In genomic region chr11:9462806-9463537, GRCh38 we compare ENCODE assay signal across 11 cellular contexts. TPM values are rescaled to one million over a fixed set of nuclear protein-coding genes. Genes with fewer than 3 reads are reported as not detected.
A peak's percentile ranks its signal among the peaks of the same experiment; 100 is the strongest.
DNase-seq lines count a peak whose midpoint lies in the region; ATAC-seq, FAIRE-seq and TF ChIP-seq lines count a peak whose summit lies in the region.
"Had no signal": no experiment of that assay in that cellular context is flagged by ENCODE, and none has a peak within 500 bp of the region (broad histone marks: within the 10 kb centered on the region; RNA-seq: fewer than 3 reads in every experiment).

No MANE protein-coding gene starts in this region.

- H3K27me3 Mint-ChIP-seq in stimulated activated naive CD8-positive, alpha-beta T cell treated with anti-CD3 and anti-CD28 coated beads, Interleukin-15, Interleukin-2, amounts not matched to agents 100 ng/mL and 50 ng/mL, for 24 hours = no peaks in the 10 kb centered on the region
- H3K27me3 Mint-ChIP-seq in activated CD8-positive, alpha-beta T cell treated with anti-CD3 and anti-CD28 coated beads, Interleukin-2, amount 10 ng/mL, durations not matched to agents 7 days and 5 days (ENCODE audit: low read depth) = no peaks in the 10 kb centered on the region

- no peak overlapping the region for H3K9ac ChIP-seq in keratinocyte (ENCODE audit: control insufficient read depth, extremely low read depth, insufficient read depth, low read length)

- no peaks in the 10 kb centered on the region for H4K20me1 ChIP-seq in keratinocyte (ENCODE audit: control insufficient read depth, extremely low read depth, insufficient read depth, low read length)

- H3K9me3 Mint-ChIP-seq in stimulated activated naive CD8-positive, alpha-beta T cell treated with anti-CD3 and anti-CD28 coated beads, Interleukin-15, Interleukin-2, amounts not matched to agents 100 ng/mL and 50 ng/mL, for 24 hours = no peaks in the 10 kb centered on the region
- H3K9me3 Mint-ChIP-seq in activated CD8-positive, alpha-beta T cell treated with anti-CD3 and anti-CD28 coated beads, Interleukin-2, amount 10 ng/mL, durations not matched to agents 7 days and 5 days (ENCODE audit: insufficient read depth) = no peaks in the 10 kb centered on the region

- H3K9me3 ChIP-seq in keratinocyte (ENCODE audit: control insufficient read depth, low read depth, low read length) = no peaks in the 10 kb centered on the region
- H3K9me3 ChIP-seq: SK-N-SH had no signal

- H3K4me1 Mint-ChIP-seq in stimulated activated naive CD8-positive, alpha-beta T cell treated with anti-CD3 and anti-CD28 coated beads, Interleukin-15, Interleukin-2, amounts not matched to agents 100 ng/mL and 50 ng/mL, for 24 hours (ENCODE audit: low read depth) = peaks cover 40% of the 10 kb centered on the region
- peaks cover 23% of the 10 kb centered on the region for H3K4me1 Mint-ChIP-seq in activated CD8-positive, alpha-beta T cell treated with anti-CD3 and anti-CD28 coated beads, Interleukin-2, amount 10 ng/mL, durations not matched to agents 7 days and 5 days (ENCODE audit: low read depth)

- peak overlapping the region; percentile 88 for H3K27ac Mint-ChIP-seq in stimulated activated naive CD8-positive, alpha-beta T cell treated with anti-CD3 and anti-CD28 coated beads, Interleukin-15, Interleukin-2, amounts not matched to agents 100 ng/mL and 50 ng/mL, for 24 hours
- peak overlapping the region; percentile 76 for H3K27ac Mint-ChIP-seq in activated CD8-positive, alpha-beta T cell treated with anti-CD3 and anti-CD28 coated beads, Interleukin-2, amount 10 ng/mL, durations not matched to agents 7 days and 5 days

- dilution Hi-C loops in keratinocyte (cut with MboI; ENCODE audit: extremely low pct_ligation_motif_present, low sequenced_read_pairs) = no loop called here

- peaks cover 56% of the 10 kb centered on the region for H3K79me2 ChIP-seq in keratinocyte (ENCODE audit: control insufficient read depth, insufficient read depth, low read length)

- POLR2A ChIA-PET in activated CD8-positive, alpha-beta T cell treated with anti-CD3 and anti-CD28 coated beads, Interleukin-2, amount 10 ng/mL, durations not matched to agents 7 days and 5 days (lab: Charles Lee) = no interaction called here

- H3K36me3 Mint-ChIP-seq in stimulated activated naive CD8-positive, alpha-beta T cell treated with anti-CD3 and anti-CD28 coated beads, Interleukin-15, Interleukin-2, amounts not matched to agents 100 ng/mL and 50 ng/mL, for 24 hours (ENCODE audit: low read depth) = peaks cover 18% of the 10 kb centered on the region
- peaks cover 22% of the 10 kb centered on the region for H3K36me3 Mint-ChIP-seq in activated CD8-positive, alpha-beta T cell treated with anti-CD3 and anti-CD28 coated beads, Interleukin-2, amount 10 ng/mL, durations not matched to agents 7 days and 5 days (ENCODE audit: low read depth)

- H3K4me1 ChIP-seq in keratinocyte (ENCODE audit: control insufficient read depth, extremely low read depth, insufficient read depth, low read length) = peaks cover 18% of the 10 kb centered on the region

- H3K27me3 ChIP-seq in keratinocyte (ENCODE audit: control insufficient read depth, extremely low read depth, insufficient read depth, low read length) = no peaks in the 10 kb centered on the region

- DNase-seq in stimulated activated naive CD8-positive, alpha-beta T cell treated with anti-CD3 and anti-CD28 coated beads, Interleukin-15, Interleukin-2, amounts not matched to agents 100 U/mL and 50 U/mL, for 24 hours = no peak
- no peak for DNase-seq in activated CD8-positive, alpha-beta T cell treated with anti-CD3 and anti-CD28 coated beads, Interleukin-2, amount 10 ng/mL, durations not matched to agents 7 days and 5 days
- no peak for DNase-seq in keratinocyte (ENCODE audit: low read depth, low spot score)
- no peak for DNase-seq in AML-193 (lab: John Stamatoyannopoulos, UW)
- DNase-seq in hypothalamus (lab: John Stamatoyannopoulos, UW) = no peak
- no peak for DNase-seq in frontal cortex (ENCODE audit: low spot score in 2 of 2)
- no peak for DNase-seq in activated CD8-positive, alpha-beta memory T cell treated with anti-CD3 and anti-CD28 coated beads for 24 hours
- DNase-seq: aorta, DMS 273 treated with DMSO at 0.1 percent for 48 hours, SK-N-SH had no signal

- peak overlapping the region; percentile 98 for H3K4me3 Mint-ChIP-seq in stimulated activated naive CD8-positive, alpha-beta T cell treated with anti-CD3 and anti-CD28 coated beads, Interleukin-15, Interleukin-2, amounts not matched to agents 100 ng/mL and 50 ng/mL, for 24 hours
- peak overlapping the region; percentile 92 for H3K4me3 Mint-ChIP-seq in activated CD8-positive, alpha-beta T cell treated with anti-CD3 and anti-CD28 coated beads, Interleukin-2, amount 10 ng/mL, durations not matched to agents 7 days and 5 days

- peaks cover 0 to 5% of the 10 kb centered on the region in 2 experiments for H3K36me3 ChIP-seq in keratinocyte (ENCODE audit: control insufficient read depth in 2 of 2, extremely low read depth in 1 of 2, insufficient read depth in 2 of 2, low read length in 2 of 2)

- FAIRE-seq in keratinocyte (lab: Jason Lieb, UNC) = no peak
- FAIRE-seq in frontal cortex (lab: Jason Lieb, UNC) = no peak

- ATAC-seq in stimulated activated naive CD8-positive, alpha-beta T cell treated with anti-CD3 and anti-CD28 coated beads, Interleukin-15, Interleukin-2, amounts not matched to agents 100 U/mL and 50 U/mL, for 24 hours = no peak
- ATAC-seq in activated CD8-positive, alpha-beta T cell treated with anti-CD3 and anti-CD28 coated beads, Interleukin-2, amount 10 ng/mL, durations not matched to agents 7 days and 5 days = no peak

- no peaks in the 10 kb centered on the region for H3K9me1 ChIP-seq in keratinocyte (ENCODE audit: control insufficient read depth, extremely low read depth, insufficient read depth, low read length)

- H3K27ac ChIP-seq in keratinocyte (ENCODE audit: control insufficient read depth, insufficient read depth, low read length) = peak overlapping the region; percentile 13

- H3K4me3 ChIP-seq in keratinocyte (ENCODE audit: control insufficient read depth in 2 of 3, extremely low read depth in 1 of 3, insufficient read depth in 2 of 3, low read depth in 1 of 3, low read length in 3 of 3) = no peak overlapping the region

- no peak for TF ChIP-seq CTCF in keratinocyte (optimal IDR thresholded peaks at IDR 0.05 in 1 of 3, IDR thresholded peaks at IDR 0.05 in 1 of 3, conservative IDR thresholded peaks at IDR 0.05 in 1 of 3; ENCODE audit: extremely low read depth in 1 of 3, insufficient read depth in 2 of 3, low read length in 3 of 3)

- CTCF ChIA-PET in activated CD8-positive, alpha-beta T cell treated with anti-CD3 and anti-CD28 coated beads, Interleukin-2, amount 10 ng/mL, durations not matched to agents 7 days and 5 days (lab: Charles Lee) = no interaction called here

- H3K4me2 ChIP-seq in keratinocyte (ENCODE audit: control insufficient read depth, extremely low read depth, insufficient read depth, low read depth, low read length) = peak overlapping the region; percentile 33

- no peak overlapping the region for H2AFZ ChIP-seq in keratinocyte (ENCODE audit: control insufficient read depth, low read length)

RNA-seq across cellular contexts. Expression of gene ZNF143, which starts 2.2 kb away (rescaled TPM):
- total RNA-seq in activated CD8-positive, alpha-beta T cell treated with anti-CD3 and anti-CD28 coated beads, Interleukin-2, amount 10 ng/mL, durations not matched to agents 7 days and 5 days = 10 to 100 TPM; 31.4 to 33.7 TPM
- 22.4 to 38.6 TPM (median 32.0 TPM) in 3 replicates for polyA plus RNA-seq in keratinocyte
- polyA plus RNA-seq in keratinocyte (2011; ENCODE audit: low read depth) = 34.1 TPM
- 14.2 and 24.6 TPM in 2 replicates for polyA plus RNA-seq in keratinocyte (2011; cell fraction: cytosol; rRNA removed)
- polyA plus RNA-seq in keratinocyte (2011; cell fraction: nucleus; rRNA removed) = 26.2 and 29.1 TPM in 2 replicates
- 16.5 and 21.3 TPM in 2 replicates for polyA plus RNA-seq in keratinocyte (2012; ENCODE audit: low replicate concordance)
- polyA minus RNA-seq in keratinocyte = 73.6 to 129 TPM (median 89.4 TPM) in 3 replicates
- polyA minus RNA-seq in keratinocyte (2011; cell fraction: cytosol; rRNA and poly(A)+ RNA removed) = 11.7 TPM
- 20.4 and 34.3 TPM in 2 replicates for polyA minus RNA-seq in keratinocyte (2011; cell fraction: nucleus; rRNA and poly(A)+ RNA removed)
- 23.6 TPM for total RNA-seq in frontal cortex
